Comparison of ENCODE assay signal across 10 cellular contexts in the genomic region with DNA sequence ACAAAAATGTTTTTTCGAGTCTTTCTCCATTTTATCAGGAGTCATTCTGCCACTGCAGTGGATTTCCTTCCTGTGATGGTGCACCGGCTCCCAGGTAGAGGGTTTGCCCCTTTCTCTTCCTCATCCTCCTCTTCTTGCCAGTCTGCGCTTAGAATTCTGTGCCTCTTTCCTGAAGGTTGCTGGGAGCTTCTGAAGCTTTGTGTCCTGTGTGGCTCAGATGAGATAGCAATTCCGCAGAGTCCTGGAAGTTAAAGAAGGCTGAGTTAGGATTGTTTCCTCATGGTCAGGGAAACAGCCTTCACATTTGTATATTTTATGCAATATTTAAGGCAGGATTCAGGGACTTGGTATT. TPM values are rescaled to one million over a fixed set of nuclear protein-coding genes. Genes with fewer than 3 reads are reported as not detected.
DNase-seq lines count a peak whose midpoint lies in the region; ATAC-seq and TF ChIP-seq lines count a peak whose summit lies in the region.
"Had no signal": no experiment of that assay in that cellular context is flagged by ENCODE, and none has a peak within 500 bp of the region (broad histone marks: within the 10 kb centered on the region; RNA-seq: fewer than 3 reads in every experiment).

No MANE protein-coding gene starts in this region.

- no peaks in the 10 kb centered on the region for H3K9me3 Mint-ChIP-seq in T-helper 2 cell treated with Interferon-gamma antibody and Interleukin-4, amounts not matched to agents 5 μg/mL and 100 μg/mL, for 36 hours
- no peaks in the 10 kb centered on the region for H3K9me3 Mint-ChIP-seq in type B pancreatic cell
- H3K9me3 Mint-ChIP-seq: activated CD4-positive, alpha-beta T cell treated with anti-CD3 and anti-CD28 coated beads, Interleukin-2, amount 10 ng/mL, durations not matched to agents 7 days and 5 days had no signal

- peak; percentile 38 for ATAC-seq in mucosa of descending colon
- no peak for ATAC-seq in GM18858 (IDR thresholded peaks at IDR 0.05; ENCODE audit: unreplicated experiment)
- ATAC-seq in GM21423 (IDR thresholded peaks at IDR 0.05; ENCODE audit: unreplicated experiment) = no peak

- H3K27me3 ChIP-seq in dorsolateral prefrontal cortex = no peaks in the 10 kb centered on the region

- TF ChIP-seq CTCF in dorsolateral prefrontal cortex (IDR thresholded peaks at IDR 0.05 in 54 of 56, conservative IDR thresholded peaks at IDR 0.05 in 2 of 56; ENCODE audit: low read depth in 1 of 56, partially characterized antibody in 56 of 56) (no peak), mucosa of descending colon (IDR thresholded peaks at IDR 0.05) (no peak), type B pancreatic cell (conservative IDR thresholded peaks at IDR 0.05) (no peak)

- no peaks in the 10 kb centered on the region for H3K36me3 ChIP-seq in mucosa of descending colon (ENCODE audit: low read depth)

- no peaks in the 10 kb centered on the region for H3K9me3 ChIP-seq in mucosa of descending colon

- intact Hi-C loops in dorsolateral prefrontal cortex (cut with DNase I) = loop anchor here (2.0 to 5.0 kb wide), 3 partner anchors 42 to 63 kb away; no protein-coding TSS in a partner anchor
- intact Hi-C loops in mucosa of descending colon (cut with DNase I, micrococcal nuclease) = loop anchor here (10.0 kb wide), 1 partner anchor 61 kb away; no protein-coding TSS in a partner anchor

- no peak overlapping the region for H3K27ac Mint-ChIP-seq in T-helper 2 cell treated with Interferon-gamma antibody and Interleukin-4, amounts not matched to agents 5 μg/mL and 100 μg/mL, for 36 hours
- H3K27ac Mint-ChIP-seq in type B pancreatic cell = peak overlapping the region; percentile 85
- H3K27ac Mint-ChIP-seq: activated CD4-positive, alpha-beta T cell treated with anti-CD3 and anti-CD28 coated beads, Interleukin-2, amount 10 ng/mL, durations not matched to agents 7 days and 5 days had no signal

- peaks cover 33% of the 10 kb centered on the region for H3K27me3 Mint-ChIP-seq in T-helper 2 cell treated with Interferon-gamma antibody and Interleukin-4, amounts not matched to agents 5 μg/mL and 100 μg/mL, for 36 hours (ENCODE audit: low read depth)
- peaks cover 3% of the 10 kb centered on the region for H3K27me3 Mint-ChIP-seq in type B pancreatic cell

- no peak for DNase-seq in T-helper 2 cell treated with Interferon-gamma antibody and Interleukin-4, amounts not matched to agents 5 μg/mL and 100 μg/mL, for 36 hours (ENCODE audit: low spot score)
- DNase-seq in T-helper 2 cell (no peak), dorsolateral prefrontal cortex (no peak), mucosa of descending colon (no peak), type B pancreatic cell (ENCODE audit: extremely low spot score, unreplicated experiment) (no peak), pons (ENCODE audit: low spot score) (no peak)

- no peaks in the 10 kb centered on the region for H3K36me3 Mint-ChIP-seq in T-helper 2 cell treated with Interferon-gamma antibody and Interleukin-4, amounts not matched to agents 5 μg/mL and 100 μg/mL, for 36 hours (ENCODE audit: low read depth)
- H3K36me3 Mint-ChIP-seq in type B pancreatic cell = no peaks in the 10 kb centered on the region

- H3K27ac ChIP-seq in dorsolateral prefrontal cortex = peak overlapping the region in 57 of 59 donors; percentile 13 to 93 (median 83)

- H3K4me1 Mint-ChIP-seq in T-helper 2 cell treated with Interferon-gamma antibody and Interleukin-4, amounts not matched to agents 5 μg/mL and 100 μg/mL, for 36 hours (ENCODE audit: low read depth) = peaks cover 7% of the 10 kb centered on the region
- peaks cover 17% of the 10 kb centered on the region for H3K4me1 Mint-ChIP-seq in type B pancreatic cell (ENCODE audit: unreplicated experiment)

- H3K4me1 ChIP-seq in mucosa of descending colon (ENCODE audit: low read depth) = peaks cover 3% of the 10 kb centered on the region

- peak overlapping the region; percentile 69 for H3K4me3 Mint-ChIP-seq in T-helper 2 cell treated with Interferon-gamma antibody and Interleukin-4, amounts not matched to agents 5 μg/mL and 100 μg/mL, for 36 hours
- H3K4me3 Mint-ChIP-seq in type B pancreatic cell = peak overlapping the region; percentile 82

- H3K4me3 ChIP-seq in dorsolateral prefrontal cortex (peak overlapping the region; percentile 24 to 79 (median 63)), mucosa of descending colon (no peak overlapping the region)

RNA-seq across cellular contexts. Expression of gene BCO2, which starts 0.3 kb away (rescaled TPM):
- total RNA-seq in dorsolateral prefrontal cortex = 10 to 100 TPM; 14.1 to 49.0 (median 26.6) TPM
- total RNA-seq in mucosa of descending colon = 1 to 10 TPM; 3.7 to 9.8 (median 7.1) TPM
- 2.2 and 2.7 TPM in 2 replicates for total RNA-seq in type B pancreatic cell (ENCODE audit: low replicate concordance)

RNA-seq across cellular contexts. Expression of gene TEX12, which starts 8.4 kb away (rescaled TPM):
- 1 to 10 TPM in 19 of 120 experiments, under 1 TPM in 46, not detected in 55; 0.41 to 1.7 (median 0.86) TPM for total RNA-seq in dorsolateral prefrontal cortex
- under 1 TPM; 0.52 to 0.80 (median 0.60) TPM for total RNA-seq in mucosa of descending colon
- total RNA-seq in type B pancreatic cell (ENCODE audit: low replicate concordance) = not detected in 2 replicates
- total RNA-seq: LHCN-M2 had no signal

RNA-seq across cellular contexts. Expression of gene IL18, which starts 11.7 kb away (rescaled TPM):
- total RNA-seq in dorsolateral prefrontal cortex (10 to 100 TPM in 10 of 120 experiments, 1 to 10 TPM in 110; 1.1 to 18.1 (median 4.8) TPM), mucosa of descending colon (100 to 1,000 TPM in 1 of 3 donors, 10 to 100 TPM in 2; 69.4 to 114 (median 85.0) TPM), type B pancreatic cell (ENCODE audit: low replicate concordance) (0.94 and 1.3 TPM in 2 replicates)

RNA-seq across cellular contexts. Expression of gene PTS, which starts 50.7 kb away (rescaled TPM):
- total RNA-seq in dorsolateral prefrontal cortex (10 to 100 TPM; 20.4 to 52.7 (median 39.5) TPM), mucosa of descending colon (10 to 100 TPM; 27.4 to 29.5 (median 27.7) TPM), type B pancreatic cell (ENCODE audit: low replicate concordance) (27.3 and 35.1 TPM in 2 replicates)
